24 cellular contexts compared by ENCODE assay signal in the genomic region with DNA sequence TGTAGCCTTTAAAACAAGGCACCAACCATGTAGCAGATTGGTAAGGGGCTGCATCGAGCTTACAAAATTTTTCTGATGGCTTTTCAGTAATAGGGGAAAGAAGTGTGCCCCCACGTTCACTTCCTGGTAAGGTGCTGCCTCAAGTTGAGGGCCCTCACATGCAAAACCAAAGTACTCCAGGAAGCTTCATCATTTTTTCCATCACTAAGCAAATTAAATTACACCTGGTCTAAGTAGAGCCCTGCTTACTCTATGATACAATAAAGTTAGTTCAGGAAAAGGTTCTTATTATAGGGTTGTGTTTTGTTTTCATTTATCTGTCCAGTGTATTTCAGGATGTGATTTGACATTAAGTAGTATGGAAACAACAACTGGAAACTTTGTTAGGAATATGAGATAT. TPM values are rescaled to one million over a fixed set of nuclear protein-coding genes. Genes with fewer than 3 reads are reported as not detected.
A peak's percentile ranks its signal among the peaks of the same experiment; 100 is the strongest.
DNase-seq lines count a peak whose midpoint lies in the region; ATAC-seq and TF ChIP-seq lines count a peak whose summit lies in the region.
"Had no signal": no experiment of that assay in that cellular context is flagged by ENCODE, and none has a peak within 500 bp of the region (broad histone marks: within the 10 kb centered on the region; RNA-seq: fewer than 3 reads in every experiment).

No MANE protein-coding gene starts in this region.

- H3K36me3 Mint-ChIP-seq in activated CD4-positive, alpha-beta T cell treated with anti-CD3 and anti-CD28 coated beads for 36 hours (ENCODE audit: low read depth) = peaks cover 49% of the 10 kb centered on the region
- peaks cover 0 to 50% (median 7%) of the 10 kb centered on the region in 3 donors for H3K36me3 Mint-ChIP-seq in CD8-positive, alpha-beta memory T cell
- H3K36me3 Mint-ChIP-seq in activated CD4-positive, alpha-beta memory T cell treated with anti-CD3 and anti-CD28 coated beads, Interleukin-2, amount 10 ng/mL, durations not matched to agents 7 days and 5 days (ENCODE audit: low read depth) = peaks cover 52% of the 10 kb centered on the region
- peaks cover 15% of the 10 kb centered on the region for H3K36me3 Mint-ChIP-seq in memory B cell

- H3K23ac ChIP-seq in mesenchymal stem cell (ENCODE audit: low read length in 2 of 2) = no peak overlapping the region

- H3K27me3 Mint-ChIP-seq in activated CD4-positive, alpha-beta T cell treated with anti-CD3 and anti-CD28 coated beads for 36 hours = no peaks in the 10 kb centered on the region
- no peaks in the 10 kb centered on the region for H3K27me3 Mint-ChIP-seq in CD8-positive, alpha-beta memory T cell
- H3K27me3 Mint-ChIP-seq in activated CD4-positive, alpha-beta memory T cell treated with anti-CD3 and anti-CD28 coated beads, Interleukin-2, amount 10 ng/mL, durations not matched to agents 7 days and 5 days = no peaks in the 10 kb centered on the region
- no peaks in the 10 kb centered on the region for H3K27me3 Mint-ChIP-seq in memory B cell

- no peak overlapping the region for H4K91ac ChIP-seq in mesenchymal stem cell (ENCODE audit: low read length)

- peaks cover 11% of the 10 kb centered on the region for H3K4me1 ChIP-seq in CD8-positive, alpha-beta memory T cell (ENCODE audit: insufficient read depth, low read length)
- peaks cover 0 to 10% (median 3%) of the 10 kb centered on the region in 4 donors for H3K4me1 ChIP-seq in sigmoid colon
- peaks cover 6% of the 10 kb centered on the region for H3K4me1 ChIP-seq in mesenchymal stem cell (ENCODE audit: control insufficient read depth, insufficient read depth, low read depth, low read length)
- H3K4me1 ChIP-seq: gastrocnemius medialis had no signal

- POLR2A ChIA-PET in activated CD4-positive, alpha-beta T cell treated with anti-CD3 and anti-CD28 coated beads for 36 hours (lab: Charles Lee) = interaction anchor here (0.7 kb wide), 1 partner anchor 15 kb away, joined by 4 read pairs; the partner anchor contains the start of gene AKAP5
- POLR2A ChIA-PET in CD8-positive, alpha-beta memory T cell (lab: Charles Lee) = no interaction called here
- POLR2A ChIA-PET in activated CD4-positive, alpha-beta memory T cell treated with anti-CD3 and anti-CD28 coated beads, Interleukin-2, amount 10 ng/mL, durations not matched to agents 7 days and 5 days (lab: Charles Lee) = interaction anchor here (0.7 kb wide), 1 partner anchor 63 kb away, joined by 3 read pairs; no protein-coding TSS in a partner anchor

- H3K4me2 ChIP-seq in mesenchymal stem cell (ENCODE audit: low read length, poor library complexity, severe bottlenecking) = no peak overlapping the region
- H3K4me2 ChIP-seq: smooth muscle cell had no signal

- intact Hi-C loops in activated CD4-positive, alpha-beta T cell treated with anti-CD3 and anti-CD28 coated beads for 36 hours (cut with DNase I, micrococcal nuclease) = loop anchor here in 1 of 2 experiments (1.0 kb wide), 1 partner anchor 15 kb away; the partner anchor contains the start of gene AKAP5
- intact Hi-C loops in sigmoid colon (cut with DNase I) = no loop called here

- no peak overlapping the region for H3K4ac ChIP-seq in mesenchymal stem cell (ENCODE audit: low read depth in 1 of 2, low read length in 2 of 2)

- no peak overlapping the region for H2BK5ac ChIP-seq in mesenchymal stem cell (ENCODE audit: low read depth, low read length, poor library complexity, severe bottlenecking)

- H4K8ac ChIP-seq in mesenchymal stem cell (ENCODE audit: low read length) = no peak overlapping the region

- peaks cover 19% of the 10 kb centered on the region for H3K4me1 Mint-ChIP-seq in activated CD4-positive, alpha-beta T cell treated with anti-CD3 and anti-CD28 coated beads for 36 hours
- peaks cover 30 to 48% (median 35%) of the 10 kb centered on the region in 3 donors for H3K4me1 Mint-ChIP-seq in CD8-positive, alpha-beta memory T cell
- peaks cover 22% of the 10 kb centered on the region for H3K4me1 Mint-ChIP-seq in activated CD4-positive, alpha-beta memory T cell treated with anti-CD3 and anti-CD28 coated beads, Interleukin-2, amount 10 ng/mL, durations not matched to agents 7 days and 5 days
- peaks cover 20% of the 10 kb centered on the region for H3K4me1 Mint-ChIP-seq in memory B cell

- no peak overlapping the region for H3K14ac ChIP-seq in mesenchymal stem cell (ENCODE audit: low read length in 2 of 2)

- H3K9me3 Mint-ChIP-seq in activated CD4-positive, alpha-beta T cell treated with anti-CD3 and anti-CD28 coated beads for 36 hours (ENCODE audit: low read depth) = no peaks in the 10 kb centered on the region
- H3K9me3 Mint-ChIP-seq in CD8-positive, alpha-beta memory T cell = no peaks in the 10 kb centered on the region
- no peaks in the 10 kb centered on the region for H3K9me3 Mint-ChIP-seq in activated CD4-positive, alpha-beta memory T cell treated with anti-CD3 and anti-CD28 coated beads, Interleukin-2, amount 10 ng/mL, durations not matched to agents 7 days and 5 days
- no peaks in the 10 kb centered on the region for H3K9me3 Mint-ChIP-seq in memory B cell
- H3K9me3 Mint-ChIP-seq: activated T-cell treated with anti-CD3 and anti-CD28 coated beads, Interleukin-2, amount 50 U/mL, for 4 hours had no signal

- no peaks in the 10 kb centered on the region for H3K27me3 ChIP-seq in CD8-positive, alpha-beta memory T cell (ENCODE audit: insufficient read depth, low read length, poor library complexity, severe bottlenecking)
- H3K27me3 ChIP-seq in sigmoid colon (no peaks in the 10 kb centered on the region), mesenchymal stem cell (ENCODE audit: control insufficient read depth in 1 of 2, insufficient read depth in 1 of 2, low read length in 2 of 2) (no peaks in the 10 kb centered on the region)
- H3K27me3 ChIP-seq: gastrocnemius medialis, neutrophil had no signal

- peaks cover 4% of the 10 kb centered on the region for H3K79me1 ChIP-seq in mesenchymal stem cell (replicated peaks; ENCODE audit: low read length, poor library complexity, severe bottlenecking)

- no peak overlapping the region for H3K4me3 Mint-ChIP-seq in activated CD4-positive, alpha-beta T cell treated with anti-CD3 and anti-CD28 coated beads for 36 hours
- peak overlapping the region in 1 of 7 donors; percentile 27 for H3K4me3 Mint-ChIP-seq in CD8-positive, alpha-beta memory T cell
- no peak overlapping the region for H3K4me3 Mint-ChIP-seq in activated CD4-positive, alpha-beta memory T cell treated with anti-CD3 and anti-CD28 coated beads, Interleukin-2, amount 10 ng/mL, durations not matched to agents 7 days and 5 days
- H3K4me3 Mint-ChIP-seq in memory B cell = no peak overlapping the region
- H3K4me3 Mint-ChIP-seq: activated T-cell treated with anti-CD3 and anti-CD28 coated beads, Interleukin-2, amount 50 U/mL, for 4 hours had no signal

- peak overlapping the region; percentile 73 for H3K27ac Mint-ChIP-seq in activated CD4-positive, alpha-beta T cell treated with anti-CD3 and anti-CD28 coated beads for 36 hours
- peak overlapping the region; percentile 19 to 93 (median 56) for H3K27ac Mint-ChIP-seq in CD8-positive, alpha-beta memory T cell
- H3K27ac Mint-ChIP-seq in activated CD4-positive, alpha-beta memory T cell treated with anti-CD3 and anti-CD28 coated beads, Interleukin-2, amount 10 ng/mL, durations not matched to agents 7 days and 5 days = peak overlapping the region; percentile 8
- H3K27ac Mint-ChIP-seq in memory B cell = peak overlapping the region; percentile 88

- WGBS in sigmoid colon, 2 donors = 54 to 85% methylated on average over 2 of the region's 2 CpGs
- 89% methylated on average over 1 of the region's 2 CpGs for WGBS in mesenchymal stem cell

- peak; percentile 70 for ATAC-seq in activated CD4-positive, alpha-beta T cell treated with anti-CD3 and anti-CD28 coated beads for 36 hours
- ATAC-seq in memory B cell (ENCODE audit: low read depth) = peak; percentile 44
- no peak for ATAC-seq in HG02759 (IDR thresholded peaks at IDR 0.05; ENCODE audit: unreplicated experiment)
- ATAC-seq: esophagus mucosa, gastrocnemius medialis, Right ventricle myocardium inferior had no signal

- H3K36me3 ChIP-seq in CD8-positive, alpha-beta memory T cell (ENCODE audit: insufficient read depth, low read length) = peaks cover 9% of the 10 kb centered on the region
- H3K36me3 ChIP-seq in sigmoid colon (peaks cover 0 to 72% (median 9%) of the 10 kb centered on the region in 4 donors), mesenchymal stem cell (ENCODE audit: control insufficient read depth in 1 of 2, insufficient read depth in 2 of 2, low read depth in 1 of 2, low read length in 2 of 2) (peaks cover 29 to 69% of the 10 kb centered on the region in 2 experiments)

- no peak overlapping the region for H3K18ac ChIP-seq in mesenchymal stem cell (ENCODE audit: low read depth in 1 of 2, low read length in 2 of 2)

- no peak for TF ChIP-seq POLR2A in sigmoid colon (IDR thresholded peaks at IDR 0.05)

- no peak overlapping the region for H3K9ac ChIP-seq in mesenchymal stem cell (ENCODE audit: low read length)

- no peak overlapping the region for H3K4me3 ChIP-seq in CD8-positive, alpha-beta memory T cell (ENCODE audit: low read length)
- no peak overlapping the region for H3K4me3 ChIP-seq in sigmoid colon
- H3K4me3 ChIP-seq in mesenchymal stem cell (ENCODE audit: insufficient read depth in 1 of 2, low read depth in 1 of 2, low read length in 2 of 2) = no peak overlapping the region
- H3K4me3 ChIP-seq: gastrocnemius medialis, smooth muscle cell had no signal

- no peak for TF ChIP-seq CTCF in sigmoid colon (IDR thresholded peaks at IDR 0.05)

- H3K27ac ChIP-seq in CD8-positive, alpha-beta memory T cell (ENCODE audit: low read depth, low read length) = no peak overlapping the region
- H3K27ac ChIP-seq in sigmoid colon = no peak overlapping the region
- H3K27ac ChIP-seq in mesenchymal stem cell (ENCODE audit: low read length, poor library complexity, severe bottlenecking) = no peak overlapping the region
- H3K27ac ChIP-seq: gastrocnemius medialis, neutrophil had no signal

- H2AK5ac ChIP-seq in mesenchymal stem cell (ENCODE audit: low read length, severe bottlenecking) = no peak overlapping the region

- H2AFZ ChIP-seq in mesenchymal stem cell (ENCODE audit: low read depth, low read length) = no peak overlapping the region

- H2BK12ac ChIP-seq in mesenchymal stem cell (ENCODE audit: low read length in 2 of 2) = no peak overlapping the region

- H3K9me3 ChIP-seq in CD8-positive, alpha-beta memory T cell (ENCODE audit: low read length) = no peaks in the 10 kb centered on the region
- H3K9me3 ChIP-seq in sigmoid colon (no peaks in the 10 kb centered on the region), mesenchymal stem cell (ENCODE audit: control insufficient read depth, low read length) (no peaks in the 10 kb centered on the region)
- H3K9me3 ChIP-seq: Caco-2, gastrocnemius medialis, neutrophil had no signal

- CTCF ChIA-PET in activated CD4-positive, alpha-beta T cell treated with anti-CD3 and anti-CD28 coated beads for 36 hours (lab: Charles Lee) = interaction anchor here (0.6 to 1.8 kb wide), 4 partner anchors 20 to 682 kb away, joined by 3 to 9 read pairs (median 5); no protein-coding TSS in a partner anchor
- CTCF ChIA-PET in CD8-positive, alpha-beta memory T cell (lab: Charles Lee) = interaction anchor here (0.8 to 8.9 kb wide), 3 partner anchors 13 to 61 kb away, joined by 3 to 73 read pairs (median 3); no protein-coding TSS in a partner anchor
- CTCF ChIA-PET in activated CD4-positive, alpha-beta memory T cell treated with anti-CD3 and anti-CD28 coated beads, Interleukin-2, amount 10 ng/mL, durations not matched to agents 7 days and 5 days (lab: Charles Lee) = interaction anchor here (1.2 to 1.3 kb wide), 2 partner anchors 14 to 19 kb away, joined by 3 to 5 read pairs; no protein-coding TSS in a partner anchor

- DNase-seq in activated CD4-positive, alpha-beta T cell treated with anti-CD3 and anti-CD28 coated beads for 36 hours = peak; percentile 29
- no peak for DNase-seq in activated CD4-positive, alpha-beta T cell treated with anti-CD3 and anti-CD28 coated beads for 4 hours
- DNase-seq in CD8-positive, alpha-beta memory T cell = no peak
- no peak for DNase-seq in activated CD4-positive, alpha-beta memory T cell treated with anti-CD3 and anti-CD28 coated beads, Interleukin-2, amount 10 ng/mL, durations not matched to agents 7 days and 5 days
- no peak for DNase-seq in memory B cell (ENCODE audit: low spot score in 2 of 2)
- no peak for DNase-seq in sigmoid colon
- DNase-seq in mesenchymal stem cell = no peak
- DNase-seq: activated T-cell treated with anti-CD3 and anti-CD28 coated beads, Interleukin-2, amount 50 U/mL, for 4 hours; Caco-2; effector memory CD4-positive, alpha-beta T cell; gastrocnemius medialis; GOT3; islet precursor cell; NCI-H1092; NCI-H2029 treated with DMSO at 0.1 percent for 48 hours; NCI-H345; NCI-H82; stimulated activated CD4-positive, alpha-beta T cell treated with anti-CD3 and anti-CD28 coated beads, Interleukin-4, amount 100 ng/mL, for 1 hour; trophoblast cell had no signal

- H2BK15ac ChIP-seq in mesenchymal stem cell (ENCODE audit: low read depth, poor library complexity, severe bottlenecking) = no peak overlapping the region

- H2BK120ac ChIP-seq in mesenchymal stem cell (ENCODE audit: low read depth, low read length) = no peak overlapping the region

- TF ChIP-seq EP300 in sigmoid colon (IDR thresholded peaks at IDR 0.05) = no peak

RNA-seq across cellular contexts. Expression of gene AKAP5, which starts 15.0 kb away (rescaled TPM):
- under 1 TPM; 0.39 to 0.43 TPM for total RNA-seq in activated CD4-positive, alpha-beta T cell treated with anti-CD3 and anti-CD28 coated beads for 36 hours
- 1 to 10 TPM; 3.1 to 3.6 TPM for total RNA-seq in CD8-positive, alpha-beta memory T cell
- 1.0 TPM for polyA plus RNA-seq in CD8-positive, alpha-beta memory T cell
- under 1 TPM; 0.88 TPM for total RNA-seq in activated CD4-positive, alpha-beta memory T cell treated with anti-CD3 and anti-CD28 coated beads, Interleukin-2, amount 10 ng/mL, durations not matched to agents 7 days and 5 days
- 1 to 10 TPM in 1 of 4 donors, under 1 TPM in 3; 0.33 to 1.7 (median 0.76) TPM for total RNA-seq in sigmoid colon
- polyA plus RNA-seq in sigmoid colon = 1 to 10 TPM; 2.0 to 7.2 (median 4.4) TPM
- 0.77 TPM for polyA plus RNA-seq in mesenchymal stem cell (2013, experiment 1 of 2)
- polyA plus RNA-seq in mesenchymal stem cell (2013, experiment 2 of 2) = 0.88 TPM

RNA-seq across cellular contexts. Expression of gene ZBTB25, which starts 53.4 kb away (rescaled TPM):
- total RNA-seq in activated CD4-positive, alpha-beta T cell treated with anti-CD3 and anti-CD28 coated beads for 36 hours = 10 to 100 TPM; 32.7 to 40.0 TPM
- total RNA-seq in CD8-positive, alpha-beta memory T cell = 10 to 100 TPM; 21.7 to 22.9 TPM
- polyA plus RNA-seq in CD8-positive, alpha-beta memory T cell = 34.9 TPM
- total RNA-seq in activated CD4-positive, alpha-beta memory T cell treated with anti-CD3 and anti-CD28 coated beads, Interleukin-2, amount 10 ng/mL, durations not matched to agents 7 days and 5 days = 10 to 100 TPM; 38.8 to 40.5 TPM
- total RNA-seq in sigmoid colon = 10 to 100 TPM in 3 of 4 donors, 1 to 10 TPM in 1; 9.6 to 24.6 (median 11.8) TPM
- 1 to 10 TPM in 2 of 3 donors, under 1 TPM in 1; 0.69 to 5.0 (median 1.8) TPM for polyA plus RNA-seq in sigmoid colon
- 5.2 TPM for polyA plus RNA-seq in mesenchymal stem cell (2013, experiment 1 of 2)
- polyA plus RNA-seq in mesenchymal stem cell (2013, experiment 2 of 2) = 5.1 TPM

RNA-seq across cellular contexts. Expression of gene ZBTB1, which starts 54.3 kb away (rescaled TPM):
- total RNA-seq in activated CD4-positive, alpha-beta T cell treated with anti-CD3 and anti-CD28 coated beads for 36 hours = 10 to 100 TPM; 41.4 to 45.0 TPM
- total RNA-seq in CD8-positive, alpha-beta memory T cell = 10 to 100 TPM; 48.2 to 48.4 TPM
- 51.7 TPM for polyA plus RNA-seq in CD8-positive, alpha-beta memory T cell
- 10 to 100 TPM; 81.2 to 86.1 TPM for total RNA-seq in activated CD4-positive, alpha-beta memory T cell treated with anti-CD3 and anti-CD28 coated beads, Interleukin-2, amount 10 ng/mL, durations not matched to agents 7 days and 5 days
- total RNA-seq in sigmoid colon = 10 to 100 TPM; 37.2 to 52.9 (median 45.3) TPM
- 10 to 100 TPM in 1 of 3 donors, 1 to 10 TPM in 2; 6.0 to 17.4 (median 9.6) TPM for polyA plus RNA-seq in sigmoid colon
- 26.9 TPM for polyA plus RNA-seq in mesenchymal stem cell (2013, experiment 1 of 2)
- polyA plus RNA-seq in mesenchymal stem cell (2013, experiment 2 of 2) = 27.7 TPM

Comparison
In these comparisons a context has a peak if more than half of its experiments do, and no peak if none do; other contexts are left out.
1. H3K27ac Mint-ChIP-seq: peak in every context shown above with its lines; median percentile 88 in memory B cell; 73 in activated CD4-positive, alpha-beta T cell treated with anti-CD3 and anti-CD28 coated beads for 36 hours; 56 in CD8-positive, alpha-beta memory T cell; 8 in activated CD4-positive, alpha-beta memory T cell treated with anti-CD3 and anti-CD28 coated beads, Interleukin-2, amount 10 ng/mL, durations not matched to agents 7 days and 5 days.